ENCODE assay signal across 9 cellular contexts in the genomic region with DNA sequence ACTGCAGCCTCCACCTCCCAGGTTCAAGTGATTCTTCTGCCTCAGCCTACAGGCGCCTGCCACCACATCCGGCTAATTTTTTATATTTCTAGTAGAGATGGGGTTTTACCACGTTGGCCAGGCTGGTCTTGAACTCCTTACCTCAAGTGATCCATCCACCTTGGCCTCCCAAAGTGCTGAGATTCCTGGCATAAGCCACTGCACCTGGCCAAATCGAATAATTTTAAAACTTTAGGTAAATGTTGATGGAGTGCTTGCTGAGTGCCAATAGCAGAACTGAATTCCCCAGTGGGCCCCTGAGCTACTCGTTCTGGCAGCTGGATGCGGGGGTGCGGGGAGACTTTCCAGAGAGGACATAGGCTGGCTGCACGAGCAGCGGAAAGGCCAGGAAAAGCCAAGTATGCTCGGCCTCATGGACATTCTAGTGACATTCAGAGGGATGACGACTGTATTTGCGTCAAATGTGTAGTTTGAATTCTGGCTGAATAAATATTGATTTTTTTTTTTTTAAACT. TPM values are rescaled to one million over a fixed set of nuclear protein-coding genes. Genes with fewer than 3 reads are reported as not detected.
A peak's percentile ranks its signal among the peaks of the same experiment; 100 is the strongest.
DNase-seq lines count a peak whose midpoint lies in the region; ATAC-seq, FAIRE-seq and TF ChIP-seq lines count a peak whose summit lies in the region.
"Had no signal": no experiment of that assay in that cellular context is flagged by ENCODE, and none has a peak within 500 bp of the region (broad histone marks: within the 10 kb centered on the region; RNA-seq: fewer than 3 reads in every experiment).

No MANE protein-coding gene starts in this region.

- H3K9me3 ChIP-seq in SK-N-SH = no peaks in the 10 kb centered on the region
- peaks cover 5% of the 10 kb centered on the region; the same call in 2 of the 3 replicates for H3K9me3 ChIP-seq in GM12878 (replicated peaks; ENCODE audit: control insufficient read depth, insufficient read depth, low read length)
- no peaks in the 10 kb centered on the region for H3K9me3 ChIP-seq in right lobe of liver
- H3K9me3 ChIP-seq in testis = no peaks in the 10 kb centered on the region

- TF ChIP-seq EP300 in SK-N-SH (IDR thresholded peaks at IDR 0.05; ENCODE audit: borderline replicate concordance in 1 of 2, low read depth in 1 of 2, low read length in 1 of 2) = no peak
- no peak for TF ChIP-seq EP300 in GM12878 (IDR thresholded peaks at IDR 0.05; ENCODE audit: borderline replicate concordance in 1 of 2, control insufficient read depth in 1 of 2, low read depth in 2 of 2, low read length in 2 of 2)

- TF ChIP-seq CTCF in SK-N-SH (IDR thresholded peaks at IDR 0.05) = no peak
- no peak for TF ChIP-seq CTCF in GM12878 (IDR thresholded peaks at IDR 0.05 in 2 of 3, conservative IDR thresholded peaks at IDR 0.05 in 1 of 3; ENCODE audit: control insufficient read depth in 2 of 3, extremely low read depth in 1 of 3, insufficient read depth in 1 of 3, low read depth in 3 of 3, low read length in 3 of 3)
- TF ChIP-seq CTCF in right lobe of liver (IDR thresholded peaks at IDR 0.05) = no peak
- no peak for TF ChIP-seq CTCF in testis (IDR thresholded peaks at IDR 0.05)

- H3K4me2 ChIP-seq in SK-N-SH (no peak overlapping the region), GM12878 (ENCODE audit: control insufficient read depth, insufficient read depth) (no peak overlapping the region)

- intact Hi-C loops in GM12878 (cut with micrococcal nuclease; ENCODE audit: unreplicated experiment) = loop anchor here (2.0 kb wide), 1 partner anchor 16 kb away; the partner anchor contains the start of gene TRAF2
- intact Hi-C loops in right lobe of liver (cut with DNase I) = no loop called here
- intact Hi-C loops in testis (cut with DNase I; ENCODE audit: low total_unique reads) = no loop called here

- H3K9ac ChIP-seq in SK-N-SH = no peak overlapping the region
- H3K9ac ChIP-seq in GM12878 (ENCODE audit: control insufficient read depth, insufficient read depth, low read length) = peak overlapping the region; percentile 35; the same call in 1 of the 2 replicates

- H3K4me3 ChIP-seq in SK-N-SH (ENCODE audit: low read depth in 2 of 2, low read length in 1 of 2) = no peak overlapping the region
- no peak overlapping the region for H3K4me3 ChIP-seq in GM12878
- H3K4me3 ChIP-seq in right lobe of liver = no peak overlapping the region
- H3K4me3 ChIP-seq in testis = no peak overlapping the region

- H3K36me3 ChIP-seq in SK-N-SH (replicated peaks in 1 of 2; ENCODE audit: control insufficient read depth in 1 of 2, insufficient read depth in 2 of 2, low read length in 1 of 2) (peaks cover 16 to 21% of the 10 kb centered on the region in 2 experiments), GM12878 (ENCODE audit: control insufficient read depth in 2 of 2, insufficient read depth in 2 of 2, low read length in 1 of 2) (peaks cover 30 to 43% of the 10 kb centered on the region in 2 experiments), right lobe of liver (peaks cover 0 to 28% (median 6%) of the 10 kb centered on the region in 4 donors), testis (ENCODE audit: low read depth, missing control alignments) (no peaks in the 10 kb centered on the region)

- ATAC-seq in SK-N-SH treated with all-trans-retinoic acid at 6 μM for 48 hours (no peak), GM12878 (no peak), right lobe of liver (peak; percentile 19 to 65 (median 42)), HG02798 (IDR thresholded peaks at IDR 0.05; ENCODE audit: poor library complexity, unreplicated experiment) (no peak)

- 75% methylated on average over 12 of the region's 12 CpGs for WGBS in SK-N-SH (ENCODE audit: low lambda C conversion rate)
- WGBS in GM12878 (ENCODE audit: insufficient coverage, insufficient replicate concordance, low lambda C conversion rate, missing lambda C conversion rate) = 84% methylated on average over 12 of the region's 12 CpGs
- WGBS in right lobe of liver (ENCODE audit: insufficient coverage, low coverage, low lambda C conversion rate, missing lambda C conversion rate) = 34% methylated on average over 12 of the region's 12 CpGs
- 77 to 87% methylated on average over 12 of the region's 12 CpGs for WGBS in testis, 2 donors

- H4K20me1 ChIP-seq in SK-N-SH (ENCODE audit: insufficient read depth) (no peaks in the 10 kb centered on the region), GM12878 (ENCODE audit: control insufficient read depth, insufficient read depth) (no peaks in the 10 kb centered on the region)

- H3K27me3 ChIP-seq in SK-N-SH (ENCODE audit: insufficient read depth) (no peaks in the 10 kb centered on the region), GM12878 (replicated peaks in 1 of 2; ENCODE audit: control insufficient read depth in 2 of 2, insufficient read depth in 2 of 2, low read length in 1 of 2) (no peaks in the 10 kb centered on the region), right lobe of liver (no peaks in the 10 kb centered on the region), testis (no peaks in the 10 kb centered on the region)

- TF ChIP-seq POLR2A in GM12878 (IDR thresholded peaks at IDR 0.05; ENCODE audit: low read depth, low read length) = no peak
- TF ChIP-seq POLR2A in right lobe of liver (IDR thresholded peaks at IDR 0.05) = no peak
- no peak for TF ChIP-seq POLR2A in testis (IDR thresholded peaks at IDR 0.05)

- CTCF ChIA-PET in SK-N-SH (lab: Yijun Ruan, JAX) = interaction anchor here (0.7 to 1.3 kb wide), 3 partner anchors 56 to 147 kb away, joined by 3 read pairs; partner anchors contain the start of gene AJM1
- CTCF ChIA-PET in GM12878 (lab: Yijun Ruan, JAX) = interaction anchor here (0.8 to 3.1 kb wide), 9 partner anchors 16 to 132 kb away, joined by 3 to 21 read pairs (median 7); partner anchors contain the start of genes AJM1, C8G and TRAF2

- H3F3A ChIP-seq in SK-N-SH (replicated peaks; ENCODE audit: insufficient read depth) = peaks cover 29% of the 10 kb centered on the region

- H3K27ac ChIP-seq in SK-N-SH (ENCODE audit: low read depth in 2 of 2, low read length in 1 of 2) (peak overlapping the region; percentile 41 to 75; a peak in 3 of 4 replicates), GM12878 (ENCODE audit: control insufficient read depth, insufficient read depth) (peak overlapping the region; percentile 99), right lobe of liver (peak overlapping the region; percentile 80 to 89 (median 84)), testis (peak overlapping the region; percentile 8 to 45)

- BruUV-seq in GM12878 (replicated peaks; lab: Mats Ljungman, UMichigan) = TSS peak; percentile 43

- RAD21 ChIA-PET in GM12878 (lab: Charles Lee; ENCODE audit: unreplicated experiment) = interaction anchor here (1.3 to 2.4 kb wide), 4 partner anchors 17 to 137 kb away, joined by 3 to 30 read pairs (median 14); partner anchors contain the start of gene TRAF2

- no peak overlapping the region for H2AFZ ChIP-seq in SK-N-SH (ENCODE audit: low read depth)
- no peak overlapping the region for H2AFZ ChIP-seq in GM12878 (ENCODE audit: control insufficient read depth, low read depth, low read length)

- no peaks in the 10 kb centered on the region for H3K9me2 ChIP-seq in SK-N-SH

- in situ Hi-C loops in GM12878 (cut with MboI) = no loop called here

- H3K79me2 ChIP-seq in SK-N-SH (ENCODE audit: insufficient read depth) (peaks cover 8% of the 10 kb centered on the region; the same call in 1 of the 2 replicates), GM12878 (ENCODE audit: control insufficient read depth, insufficient read depth, low read length) (peaks cover 28% of the 10 kb centered on the region)

- no peak for TF ChIP-seq RAD21 in SK-N-SH (IDR thresholded peaks at IDR 0.05; ENCODE audit: low read length)
- no peak for TF ChIP-seq RAD21 in GM12878 (IDR thresholded peaks at IDR 0.05; ENCODE audit: insufficient read depth, low read depth, low read length)

- peaks cover 6 to 19% of the 10 kb centered on the region in 2 experiments; a peak in 3 of 4 replicates for H3K4me1 ChIP-seq in SK-N-SH (ENCODE audit: control insufficient read depth in 1 of 2, insufficient read depth in 2 of 2, low read depth in 1 of 2, low read length in 1 of 2)
- peaks cover 51% of the 10 kb centered on the region for H3K4me1 ChIP-seq in GM12878 (ENCODE audit: control insufficient read depth, insufficient read depth, low read length)
- H3K4me1 ChIP-seq in right lobe of liver = peaks cover 0 to 30% (median 14%) of the 10 kb centered on the region in 4 donors
- peaks cover 21% of the 10 kb centered on the region for H3K4me1 ChIP-seq in testis

- FAIRE-seq in GM12878 (lab: Jason Lieb, UNC) = no peak

- SMC1A ChIA-PET in GM12878 (lab: Charles Lee; ENCODE audit: uncharacterized antibody, unreplicated experiment) = interaction anchor here (1.8 to 7.5 kb wide), 2 partner anchors 18 to 60 kb away, joined by 6 to 70 read pairs; partner anchors contain the start of gene TRAF2

- POLR2A ChIA-PET in SK-N-SH (lab: Yijun Ruan, JAX) (no interaction called here), GM12878 (lab: Charles Lee) (interaction anchor here (0.6 to 3.4 kb wide), 9 partner anchors 12 to 202 kb away, joined by 3 to 41 read pairs (median 4); partner anchors contain the start of genes FBXW5, RABL6 and TRAF2)

- DNase-seq in SK-N-SH = no peak
- no peak for DNase-seq in GM12878 (ENCODE audit: low read depth, low spot score)
- DNase-seq in right lobe of liver = peak in 2 of 3 donors; percentile 73 to 80
- DNase-seq in testis = no peak
- no peak for DNase-seq in effector CD8-positive, alpha-beta T cell (lab: John Stamatoyannopoulos, UW)
- no peak for DNase-seq in anterior cingulate cortex (lab: John Stamatoyannopoulos, UW)

RNA-seq across cellular contexts. Expression of gene TRAF2, which starts 16.8 kb away (rescaled TPM):
- polyA plus RNA-seq in SK-N-SH (2012; rRNA removed) = 13.3 and 15.4 TPM in 2 replicates
- polyA plus RNA-seq in SK-N-SH (2012; cell fraction: cytosol; rRNA removed) = 4.9 and 8.3 TPM in 2 replicates
- 35.0 and 39.8 TPM in 2 replicates for polyA plus RNA-seq in SK-N-SH (2012; cell fraction: nucleus; rRNA removed)
- total RNA-seq in GM12878 (2013; cell fraction: nucleolus; rRNA removed) = 38.1 and 39.7 TPM in 2 replicates
- total RNA-seq in GM12878 (2014; rRNA removed) = 15.8 and 16.8 TPM in 2 replicates
- 12.3 and 13.2 TPM in 2 replicates for total RNA-seq in GM12878 (2014; rRNA removed; fragmentation: Illumina TruSeq; extraction: Trizol)
- total RNA-seq in GM12878 (2021) = 31.0 and 33.5 TPM in 2 replicates
- 5.8 TPM for polyA plus RNA-seq in GM12878 (2011; ENCODE audit: low read depth)
- 10.5 and 21.6 TPM in 2 replicates for polyA plus RNA-seq in GM12878 (2011; rRNA removed)
- 27.2 and 41.1 TPM in 2 replicates for polyA plus RNA-seq in GM12878 (2011; cell fraction: cytosol; rRNA removed)
- 41.5 and 49.9 TPM in 2 replicates for polyA plus RNA-seq in GM12878 (2011; cell fraction: nucleus; rRNA removed)
- 13.9 and 17.4 TPM in 2 replicates for polyA plus RNA-seq in GM12878 (2012)
- 1.9 and 10.0 TPM in 2 replicates for polyA plus RNA-seq in GM12878 (2014; fragmentation: Illumina TruSeq; extraction: Trizol)
- polyA plus RNA-seq in GM12878 (2014; fragmentation: Nextera tagmentation; extraction: Ambion mirVana) = 1 to 10 TPM in 1 of 2 experiments, under 1 TPM in 1; 0.34 to 1.1 TPM
- 28.1 and 29.4 TPM in 2 replicates for polyA plus RNA-seq in GM12878 (2014; rRNA removed)
- 10 to 100 TPM; 39.3 to 39.5 TPM for polyA plus RNA-seq in GM12878 (2016; fragmentation: Nextera tagmentation; extraction: Ambion mirVana)
- 17.8 and 29.4 TPM in 2 replicates for polyA minus RNA-seq in GM12878 (2011; rRNA and poly(A)+ RNA removed)
- 10.8 and 15.8 TPM in 2 replicates for polyA minus RNA-seq in GM12878 (2011; cell fraction: cytosol; rRNA and poly(A)+ RNA removed)
- polyA minus RNA-seq in GM12878 (2011; cell fraction: nucleus; rRNA and poly(A)+ RNA removed) = 31.7 and 38.1 TPM in 2 replicates
- total RNA-seq in right lobe of liver = 1 to 10 TPM; 5.8 to 8.8 (median 7.1) TPM
- 10 to 100 TPM; 23.7 to 32.9 TPM for total RNA-seq in testis
- 21.9 TPM for polyA plus RNA-seq in testis (ENCODE audit: insufficient read depth, low read depth, low replicate concordance)

RNA-seq across cellular contexts. Expression of gene EDF1, which starts 37.0 kb away (rescaled TPM):
- polyA plus RNA-seq in SK-N-SH (2012; rRNA removed) = 756 and 1,070 TPM in 2 replicates
- polyA plus RNA-seq in SK-N-SH (2012; cell fraction: cytosol; rRNA removed) = 867 and 896 TPM in 2 replicates
- polyA plus RNA-seq in SK-N-SH (2012; cell fraction: nucleus; rRNA removed) = 430 and 459 TPM in 2 replicates
- total RNA-seq in GM12878 (2013; cell fraction: nucleolus; rRNA removed) = 70.5 and 88.5 TPM in 2 replicates
- total RNA-seq in GM12878 (2014; rRNA removed) = 312 and 337 TPM in 2 replicates
- total RNA-seq in GM12878 (2014; rRNA removed; fragmentation: Illumina TruSeq; extraction: Trizol) = 320 and 361 TPM in 2 replicates
- 319 and 330 TPM in 2 replicates for total RNA-seq in GM12878 (2021)
- 201 TPM for polyA plus RNA-seq in GM12878 (2011; ENCODE audit: low read depth)
- 265 and 335 TPM in 2 replicates for polyA plus RNA-seq in GM12878 (2011; rRNA removed)
- 364 and 406 TPM in 2 replicates for polyA plus RNA-seq in GM12878 (2011; cell fraction: cytosol; rRNA removed)
- 197 and 264 TPM in 2 replicates for polyA plus RNA-seq in GM12878 (2011; cell fraction: nucleus; rRNA removed)
- 366 and 424 TPM in 2 replicates for polyA plus RNA-seq in GM12878 (2012)
- polyA plus RNA-seq in GM12878 (2014; fragmentation: Illumina TruSeq; extraction: Trizol) = 98.0 and 304 TPM in 2 replicates
- 100 to 1,000 TPM; 110 to 177 TPM for polyA plus RNA-seq in GM12878 (2014; fragmentation: Nextera tagmentation; extraction: Ambion mirVana)
- 418 and 469 TPM in 2 replicates for polyA plus RNA-seq in GM12878 (2014; rRNA removed)
- polyA plus RNA-seq in GM12878 (2016; fragmentation: Nextera tagmentation; extraction: Ambion mirVana) = 100 to 1,000 TPM; 508 to 533 TPM
- 98.5 and 108 TPM in 2 replicates for polyA minus RNA-seq in GM12878 (2011; rRNA and poly(A)+ RNA removed)
- 77.8 and 81.8 TPM in 2 replicates for polyA minus RNA-seq in GM12878 (2011; cell fraction: cytosol; rRNA and poly(A)+ RNA removed)
- polyA minus RNA-seq in GM12878 (2011; cell fraction: nucleus; rRNA and poly(A)+ RNA removed) = 29.1 and 55.4 TPM in 2 replicates
- total RNA-seq in right lobe of liver = 100 to 1,000 TPM; 216 to 486 (median 227) TPM
- 100 to 1,000 TPM; 278 to 330 TPM for total RNA-seq in testis
- polyA plus RNA-seq in testis (ENCODE audit: insufficient read depth, low read depth, low replicate concordance) = 368 TPM

RNA-seq across cellular contexts. Expression of gene FBXW5, which starts 41.4 kb away (rescaled TPM):
- polyA plus RNA-seq in SK-N-SH (2012; rRNA removed) (78.9 and 85.5 TPM in 2 replicates), GM12878 (2011; rRNA removed) (10.6 and 29.8 TPM in 2 replicates), GM12878 (2014; fragmentation: Illumina TruSeq; extraction: Trizol) (0.68 and 5.0 TPM in 2 replicates), GM12878 (2014; fragmentation: Nextera tagmentation; extraction: Ambion mirVana) (1 to 10 TPM in 1 of 2 experiments, under 1 TPM in 1; 0.21 to 1.4 TPM), GM12878 (2014; rRNA removed) (67.3 and 79.6 TPM in 2 replicates), GM12878 (2016; fragmentation: Nextera tagmentation; extraction: Ambion mirVana) (10 to 100 TPM; 59.2 to 63.4 TPM), testis (ENCODE audit: insufficient read depth, low read depth, low replicate concordance) (452 TPM)
- 20.0 and 39.4 TPM in 2 replicates for polyA plus RNA-seq in SK-N-SH (2012; cell fraction: cytosol; rRNA removed)
- polyA plus RNA-seq in SK-N-SH (2012; cell fraction: nucleus; rRNA removed) = 328 and 386 TPM in 2 replicates
- 60.6 and 82.0 TPM in 2 replicates for total RNA-seq in GM12878 (2013; cell fraction: nucleolus; rRNA removed)
- total RNA-seq in GM12878 (2014; rRNA removed) (84.3 and 97.3 TPM in 2 replicates), GM12878 (2014; rRNA removed; fragmentation: Illumina TruSeq; extraction: Trizol) (11.7 and 15.5 TPM in 2 replicates), GM12878 (2021) (70.4 and 73.0 TPM in 2 replicates), right lobe of liver (100 to 1,000 TPM in 3 of 6 experiments, 10 to 100 TPM in 3; 84.0 to 290 (median 97.4) TPM), testis (100 to 1,000 TPM; 509 to 749 TPM)
- polyA plus RNA-seq in GM12878 (2011; ENCODE audit: low read depth) = 15.5 TPM
- 60.0 and 119 TPM in 2 replicates for polyA plus RNA-seq in GM12878 (2011; cell fraction: cytosol; rRNA removed)
- 295 and 360 TPM in 2 replicates for polyA plus RNA-seq in GM12878 (2011; cell fraction: nucleus; rRNA removed)
- 45.0 and 50.4 TPM in 2 replicates for polyA plus RNA-seq in GM12878 (2012)
- 42.2 and 81.4 TPM in 2 replicates for polyA minus RNA-seq in GM12878 (2011; rRNA and poly(A)+ RNA removed)
- polyA minus RNA-seq in GM12878 (2011; cell fraction: cytosol; rRNA and poly(A)+ RNA removed) = 67.9 and 75.6 TPM in 2 replicates
- 52.3 and 85.2 TPM in 2 replicates for polyA minus RNA-seq in GM12878 (2011; cell fraction: nucleus; rRNA and poly(A)+ RNA removed)

RNA-seq across cellular contexts. Expression of gene C8G, which starts 41.9 kb away (rescaled TPM):
- polyA plus RNA-seq in SK-N-SH (2012; rRNA removed) (0.28 and 0.49 TPM in 2 replicates), GM12878 (2011; rRNA removed) (not detected in 2 replicates), GM12878 (2014; fragmentation: Illumina TruSeq; extraction: Trizol) (not detected in 2 replicates), GM12878 (2014; fragmentation: Nextera tagmentation; extraction: Ambion mirVana) (not detected), GM12878 (2014; rRNA removed) (0.26 and 1.5 TPM in 2 replicates), GM12878 (2016; fragmentation: Nextera tagmentation; extraction: Ambion mirVana) (under 1 TPM in 1 of 2 experiments, not detected in 1; 0.50 TPM), testis (ENCODE audit: insufficient read depth, low read depth, low replicate concordance) (4.6 TPM)
- polyA plus RNA-seq in SK-N-SH (2012; cell fraction: cytosol; rRNA removed) = 0.12 and 0.29 TPM in 2 replicates
- polyA plus RNA-seq in SK-N-SH (2012; cell fraction: nucleus; rRNA removed) = 5.5 and 7.4 TPM in 2 replicates
- total RNA-seq in GM12878 (2013; cell fraction: nucleolus; rRNA removed) = not detected in 2 replicates
- total RNA-seq in GM12878 (2014; rRNA removed) (not detected in 2 replicates), GM12878 (2014; rRNA removed; fragmentation: Illumina TruSeq; extraction: Trizol) (not detected in 2 replicates), GM12878 (2021) (0.64 and 0.69 TPM in 2 replicates), right lobe of liver (100 to 1,000 TPM; 248 to 755 (median 453) TPM), testis (1 to 10 TPM; 4.6 to 4.9 TPM)
- polyA plus RNA-seq in GM12878 (2011; ENCODE audit: low read depth) = not detected
- polyA plus RNA-seq in GM12878 (2011; cell fraction: cytosol; rRNA removed) = 0.23 TPM in 1 of 2 replicates, not detected in the other
- 1.4 and 2.9 TPM in 2 replicates for polyA plus RNA-seq in GM12878 (2011; cell fraction: nucleus; rRNA removed)
- 1.4 TPM in 1 of 2 replicates, not detected in the other for polyA plus RNA-seq in GM12878 (2012)
- polyA minus RNA-seq in GM12878 (2011; rRNA and poly(A)+ RNA removed) = not detected in 2 replicates
- polyA minus RNA-seq in GM12878 (2011; cell fraction: cytosol; rRNA and poly(A)+ RNA removed) = not detected in 2 replicates
- 1.1 TPM in 1 of 2 replicates, not detected in the other for polyA minus RNA-seq in GM12878 (2011; cell fraction: nucleus; rRNA and poly(A)+ RNA removed)

RNA-seq across cellular contexts. Expression of gene LCN12, which starts 49.0 kb away (rescaled TPM):
- polyA plus RNA-seq in SK-N-SH (2012; rRNA removed) = 0.87 and 1.1 TPM in 2 replicates
- 0.09 and 0.15 TPM in 2 replicates for polyA plus RNA-seq in SK-N-SH (2012; cell fraction: cytosol; rRNA removed)
- polyA plus RNA-seq in SK-N-SH (2012; cell fraction: nucleus; rRNA removed) = 6.2 and 6.8 TPM in 2 replicates
- total RNA-seq in GM12878 (2013; cell fraction: nucleolus; rRNA removed) = 1.1 and 2.4 TPM in 2 replicates
- 0.40 TPM in 1 of 2 replicates, not detected in the other for total RNA-seq in GM12878 (2014; rRNA removed)
- total RNA-seq in GM12878 (2014; rRNA removed; fragmentation: Illumina TruSeq; extraction: Trizol) = not detected in 2 replicates
- 0.64 TPM in 1 of 2 replicates, not detected in the other for total RNA-seq in GM12878 (2021)
- not detected for polyA plus RNA-seq in GM12878 (2011; ENCODE audit: low read depth)
- 0.20 and 0.48 TPM in 2 replicates for polyA plus RNA-seq in GM12878 (2011; rRNA removed)
- polyA plus RNA-seq in GM12878 (2011; cell fraction: cytosol; rRNA removed) = 0.07 and 0.42 TPM in 2 replicates
- 11.8 and 13.0 TPM in 2 replicates for polyA plus RNA-seq in GM12878 (2011; cell fraction: nucleus; rRNA removed)
- polyA plus RNA-seq in GM12878 (2012) = 0.72 and 0.74 TPM in 2 replicates
- polyA plus RNA-seq in GM12878 (2014; fragmentation: Illumina TruSeq; extraction: Trizol) = 0.25 TPM in 1 of 2 replicates, not detected in the other
- not detected for polyA plus RNA-seq in GM12878 (2014; fragmentation: Nextera tagmentation; extraction: Ambion mirVana)
- polyA plus RNA-seq in GM12878 (2014; rRNA removed) = 0.06 and 0.41 TPM in 2 replicates
- polyA plus RNA-seq in GM12878 (2016; fragmentation: Nextera tagmentation; extraction: Ambion mirVana) = under 1 TPM; 0.33 to 0.44 TPM
- 0.22 and 0.26 TPM in 2 replicates for polyA minus RNA-seq in GM12878 (2011; rRNA and poly(A)+ RNA removed)
- polyA minus RNA-seq in GM12878 (2011; cell fraction: cytosol; rRNA and poly(A)+ RNA removed) = not detected in 2 replicates
- 1.2 and 2.8 TPM in 2 replicates for polyA minus RNA-seq in GM12878 (2011; cell fraction: nucleus; rRNA and poly(A)+ RNA removed)
- total RNA-seq in right lobe of liver = 10 to 100 TPM in 5 of 6 experiments, 1 to 10 TPM in 1; 2.7 to 36.4 (median 20.3) TPM
- 10 to 100 TPM; 11.5 to 27.8 TPM for total RNA-seq in testis
- polyA plus RNA-seq in testis (ENCODE audit: insufficient read depth, low read depth, low replicate concordance) = 27.1 TPM
- total RNA-seq: A673 had no signal

Comparison
In these comparisons a context has a peak if more than half of its experiments do, and no peak if none do; other contexts are left out.
1. DNase-seq: peak in right lobe of liver (2 of 3); none in SK-N-SH (single experiment), GM12878 (single experiment), testis (single experiment), effector CD8-positive, alpha-beta T cell (single experiment) and anterior cingulate cortex (0 of 58).
2. H3K27ac ChIP-seq: peak in every context shown above with its lines; median percentile 99 in GM12878; 84 in right lobe of liver; 58 in SK-N-SH; 26 in testis.
3. ATAC-seq: peak in right lobe of liver (4 of 4); none in SK-N-SH treated with all-trans-retinoic acid at 6 μM for 48 hours (single experiment), GM12878 (single experiment) and HG02798 (single experiment).